Comparison of ENCODE assay signal across 2 cellular contexts in the genomic region with DNA sequence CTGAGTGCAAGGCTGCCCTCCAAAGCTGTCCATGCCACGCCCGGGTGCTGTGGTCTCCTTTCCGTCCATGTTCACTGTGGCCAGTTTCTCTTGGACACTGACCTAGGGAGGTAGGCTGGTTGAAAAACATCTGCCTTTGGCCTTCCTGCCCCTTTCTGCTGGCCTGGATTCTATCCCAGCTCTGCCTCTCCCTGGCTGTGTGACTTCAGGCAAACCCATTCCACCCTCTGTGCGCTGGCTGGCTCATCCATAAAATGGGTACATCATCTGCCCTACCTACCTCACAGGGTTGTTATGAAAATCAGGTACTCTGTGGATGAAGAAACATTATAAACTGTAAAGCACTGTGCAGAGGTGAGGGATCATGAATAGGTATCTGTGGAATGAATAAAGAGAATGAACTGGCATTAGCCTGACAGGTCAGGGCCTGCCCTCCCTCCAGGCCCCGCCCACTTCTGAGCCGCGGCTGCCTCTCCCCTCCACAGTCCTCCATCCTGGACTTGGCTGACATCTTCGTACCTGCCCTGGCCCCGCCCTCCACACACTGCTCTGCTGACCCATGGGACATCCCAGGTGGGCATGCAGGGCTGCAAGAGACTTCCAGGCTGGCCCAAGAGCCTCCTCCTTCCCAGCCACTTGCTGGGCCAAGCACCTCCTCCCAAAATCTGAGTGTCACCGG.
TF ChIP-seq lines count a peak whose summit lies in the region.

No MANE protein-coding gene starts in this region.

TF ChIP-seq in HEK293, 187 proteins besides CTCF, POLR2A, EP300 and RAD21 (continues in another document):
- TF ChIP-seq ZNF19 (tag by site-specific recombination; IDR thresholded peaks at IDR 0.05; ENCODE audit: low read depth) (no peak), ZNF658 (tag by site-specific recombination; IDR thresholded peaks at IDR 0.05) (no peak), ZNF580 (tag by site-specific recombination; IDR thresholded peaks at IDR 0.05) (peak; percentile 77; the same call in 1 of the 2 replicates), KLF7 (tag by site-specific recombination; IDR thresholded peaks at IDR 0.05; ENCODE audit: borderline replicate concordance) (no peak), ZNF514 (tag by site-specific recombination; IDR thresholded peaks at IDR 0.05) (no peak), BCL11A (tag by site-specific recombination; IDR thresholded peaks at IDR 0.05; ENCODE audit: low read depth) (0 out of 2 replicates have a peak, but pooled peaks have one; percentile 19), ZNF529 (tag by site-specific recombination; IDR thresholded peaks at IDR 0.05; ENCODE audit: insufficient replicate concordance) (no peak), ZBTB1 (tag by site-specific recombination; IDR thresholded peaks at IDR 0.05) (no peak), ZNF544 (tag by site-specific recombination; IDR thresholded peaks at IDR 0.05) (no peak), ZNF768 (tag by site-specific recombination; IDR thresholded peaks at IDR 0.05) (peak; percentile 92; the same call in 1 of the 2 replicates), ZNF843 (tag by site-specific recombination; IDR thresholded peaks at IDR 0.05) (no peak), ZNF621 (tag by site-specific recombination; IDR thresholded peaks at IDR 0.05) (no peak), ZNF362 (tag by site-specific recombination; IDR thresholded peaks at IDR 0.05) (no peak), GLI4 (tag by site-specific recombination; IDR thresholded peaks at IDR 0.05) (no peak), ZNF777 (tag by site-specific recombination; IDR thresholded peaks at IDR 0.05; ENCODE audit: borderline replicate concordance) (no peak), ZNF549 (tag by site-specific recombination; IDR thresholded peaks at IDR 0.05) (no peak), ZNF398 (tag by site-specific recombination; IDR thresholded peaks at IDR 0.05) (no peak), SP2 (tag by site-specific recombination; IDR thresholded peaks at IDR 0.05) (peak; percentile 49), ZNF629 (tag by site-specific recombination; IDR thresholded peaks at IDR 0.05) (no peak), ZNF610 (tag by site-specific recombination; IDR thresholded peaks at IDR 0.05; ENCODE audit: borderline replicate concordance) (no peak), SP7 (tag by site-specific recombination; IDR thresholded peaks at IDR 0.05) (no peak), ZBTB17 (tag by site-specific recombination; IDR thresholded peaks at IDR 0.05) (no peak)
- TF ChIP-seq, protein P1, sequence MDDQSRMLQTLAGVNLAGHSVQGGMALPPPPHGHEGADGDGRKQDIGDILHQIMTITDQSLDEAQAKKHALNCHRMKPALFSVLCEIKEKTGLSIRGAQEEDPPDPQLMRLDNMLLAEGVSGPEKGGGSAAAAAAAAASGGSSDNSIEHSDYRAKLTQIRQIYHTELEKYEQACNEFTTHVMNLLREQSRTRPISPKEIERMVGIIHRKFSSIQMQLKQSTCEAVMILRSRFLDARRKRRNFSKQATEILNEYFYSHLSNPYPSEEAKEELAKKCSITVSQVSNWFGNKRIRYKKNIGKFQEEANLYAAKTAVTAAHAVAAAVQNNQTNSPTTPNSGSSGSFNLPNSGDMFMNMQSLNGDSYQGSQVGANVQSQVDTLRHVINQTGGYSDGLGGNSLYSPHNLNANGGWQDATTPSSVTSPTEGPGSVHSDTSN (CRISPR knock-in tag; IDR thresholded peaks at IDR 0.05) = no peak
- TF ChIP-seq, protein P2, sequence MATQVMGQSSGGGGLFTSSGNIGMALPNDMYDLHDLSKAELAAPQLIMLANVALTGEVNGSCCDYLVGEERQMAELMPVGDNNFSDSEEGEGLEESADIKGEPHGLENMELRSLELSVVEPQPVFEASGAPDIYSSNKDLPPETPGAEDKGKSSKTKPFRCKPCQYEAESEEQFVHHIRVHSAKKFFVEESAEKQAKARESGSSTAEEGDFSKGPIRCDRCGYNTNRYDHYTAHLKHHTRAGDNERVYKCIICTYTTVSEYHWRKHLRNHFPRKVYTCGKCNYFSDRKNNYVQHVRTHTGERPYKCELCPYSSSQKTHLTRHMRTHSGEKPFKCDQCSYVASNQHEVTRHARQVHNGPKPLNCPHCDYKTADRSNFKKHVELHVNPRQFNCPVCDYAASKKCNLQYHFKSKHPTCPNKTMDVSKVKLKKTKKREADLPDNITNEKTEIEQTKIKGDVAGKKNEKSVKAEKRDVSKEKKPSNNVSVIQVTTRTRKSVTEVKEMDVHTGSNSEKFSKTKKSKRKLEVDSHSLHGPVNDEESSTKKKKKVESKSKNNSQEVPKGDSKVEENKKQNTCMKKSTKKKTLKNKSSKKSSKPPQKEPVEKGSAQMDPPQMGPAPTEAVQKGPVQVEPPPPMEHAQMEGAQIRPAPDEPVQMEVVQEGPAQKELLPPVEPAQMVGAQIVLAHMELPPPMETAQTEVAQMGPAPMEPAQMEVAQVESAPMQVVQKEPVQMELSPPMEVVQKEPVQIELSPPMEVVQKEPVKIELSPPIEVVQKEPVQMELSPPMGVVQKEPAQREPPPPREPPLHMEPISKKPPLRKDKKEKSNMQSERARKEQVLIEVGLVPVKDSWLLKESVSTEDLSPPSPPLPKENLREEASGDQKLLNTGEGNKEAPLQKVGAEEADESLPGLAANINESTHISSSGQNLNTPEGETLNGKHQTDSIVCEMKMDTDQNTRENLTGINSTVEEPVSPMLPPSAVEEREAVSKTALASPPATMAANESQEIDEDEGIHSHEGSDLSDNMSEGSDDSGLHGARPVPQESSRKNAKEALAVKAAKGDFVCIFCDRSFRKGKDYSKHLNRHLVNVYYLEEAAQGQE (tag by site-specific recombination; IDR thresholded peaks at IDR 0.05) = no peak

TF ChIP-seq in HepG2, 621 proteins besides CTCF, POLR2A, EP300 and RAD21 (continues in another document):
- TF ChIP-seq STAG1 (CRISPR knock-in tag; IDR thresholded peaks at IDR 0.05) (no peak), ZNF180 (CRISPR knock-in tag; IDR thresholded peaks at IDR 0.05; ENCODE audit: borderline replicate concordance, low read depth) (no peak), STAT5B (CRISPR knock-in tag; IDR thresholded peaks at IDR 0.05) (no peak), THAP7 (CRISPR knock-in tag; IDR thresholded peaks at IDR 0.05) (no peak), ZNF737 (CRISPR knock-in tag; IDR thresholded peaks at IDR 0.05; ENCODE audit: borderline replicate concordance) (0 out of 2 replicates have a peak, but pooled peaks have one; percentile 33), HDAC6 (IDR thresholded peaks at IDR 0.05; ENCODE audit: low read depth, low read length) (no peak), JDP2 (CRISPR knock-in tag; IDR thresholded peaks at IDR 0.05; ENCODE audit: borderline replicate concordance) (no peak), SYNCRIP (IDR thresholded peaks at IDR 0.05; ENCODE audit: insufficient read depth, low read depth, low read length) (no peak), ZNF629 (CRISPR knock-in tag; conservative IDR thresholded peaks at IDR 0.05) (peak; percentile 98), HOXA5 (CRISPR knock-in tag; IDR thresholded peaks at IDR 0.05) (0 out of 2 replicates have a peak, but pooled peaks have one; percentile 10), SOX6 (IDR thresholded peaks at IDR 0.05) (no peak), SOX6 (CRISPR knock-in tag; IDR thresholded peaks at IDR 0.05) (no peak), CREB1 (IDR thresholded peaks at IDR 0.05) (no peak), CREB1 (CRISPR knock-in tag; IDR thresholded peaks at IDR 0.05) (no peak), ZNF562 (CRISPR knock-in tag; IDR thresholded peaks at IDR 0.05; ENCODE audit: borderline replicate concordance) (no peak), ATF7-NPFF (CRISPR knock-in tag; IDR thresholded peaks at IDR 0.05; ENCODE audit: low read depth) (no peak), SCMH1 (CRISPR knock-in tag; IDR thresholded peaks at IDR 0.05; ENCODE audit: borderline replicate concordance) (no peak), TCF7 (IDR thresholded peaks at IDR 0.05; ENCODE audit: low read depth) (no peak), SP1 (IDR thresholded peaks at IDR 0.05) (no peak), SP1 (CRISPR knock-in tag; IDR thresholded peaks at IDR 0.05) (peak; percentile 58; the same call in 1 of the 2 replicates), ZNF253 (CRISPR knock-in tag; IDR thresholded peaks at IDR 0.05; ENCODE audit: borderline replicate concordance) (no peak), MZF1 (CRISPR knock-in tag; IDR thresholded peaks at IDR 0.05; ENCODE audit: borderline replicate concordance) (no peak), ZNF710 (CRISPR knock-in tag; IDR thresholded peaks at IDR 0.05; ENCODE audit: borderline replicate concordance) (no peak), THRA (CRISPR knock-in tag; IDR thresholded peaks at IDR 0.05; ENCODE audit: borderline replicate concordance) (no peak), ZNF484 (CRISPR knock-in tag; IDR thresholded peaks at IDR 0.05; ENCODE audit: borderline replicate concordance, low read depth) (no peak), ZMYM3 (CRISPR knock-in tag; IDR thresholded peaks at IDR 0.05) (peak; percentile 89), ARNTL (CRISPR knock-in tag; IDR thresholded peaks at IDR 0.05) (no peak), ZNF768 (CRISPR knock-in tag; IDR thresholded peaks at IDR 0.05) (peak; percentile 95), ZNF143 (CRISPR knock-in tag; IDR thresholded peaks at IDR 0.05) (no peak), AGO2 (optimal IDR thresholded peaks at IDR 0.05; ENCODE audit: low read depth, low read length) (no peak), ZNF274 (CRISPR knock-in tag; IDR thresholded peaks at IDR 0.05) (peak; percentile 50; the same call in 1 of the 2 replicates), NFYB (CRISPR knock-in tag; IDR thresholded peaks at IDR 0.05) (no peak), ZNF34 (CRISPR knock-in tag; IDR thresholded peaks at IDR 0.05; ENCODE audit: borderline replicate concordance) (no peak), PAWR (CRISPR knock-in tag; IDR thresholded peaks at IDR 0.05; ENCODE audit: borderline replicate concordance) (no peak)
- TF ChIP-seq, protein P3, sequence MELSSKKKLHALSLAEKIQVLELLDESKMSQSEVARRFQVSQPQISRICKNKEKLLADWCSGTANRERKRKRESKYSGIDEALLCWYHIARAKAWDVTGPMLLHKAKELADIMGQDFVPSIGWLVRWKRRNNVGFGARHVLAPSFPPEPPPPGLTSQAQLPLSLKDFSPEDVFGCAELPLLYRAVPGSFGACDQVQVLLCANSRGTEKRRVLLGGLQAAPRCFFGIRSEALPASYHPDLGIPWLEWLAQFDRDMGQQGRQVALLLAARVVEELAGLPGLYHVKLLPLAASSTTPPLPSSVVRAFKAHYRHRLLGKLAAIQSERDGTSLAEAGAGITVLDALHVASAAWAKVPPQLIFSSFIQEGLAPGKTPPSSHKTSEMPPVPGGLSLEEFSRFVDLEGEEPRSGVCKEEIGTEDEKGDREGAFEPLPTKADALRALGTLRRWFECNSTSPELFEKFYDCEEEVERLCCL (CRISPR knock-in tag; IDR thresholded peaks at IDR 0.05; ENCODE audit: borderline replicate concordance) = no peak
- TF ChIP-seq, protein P4, sequence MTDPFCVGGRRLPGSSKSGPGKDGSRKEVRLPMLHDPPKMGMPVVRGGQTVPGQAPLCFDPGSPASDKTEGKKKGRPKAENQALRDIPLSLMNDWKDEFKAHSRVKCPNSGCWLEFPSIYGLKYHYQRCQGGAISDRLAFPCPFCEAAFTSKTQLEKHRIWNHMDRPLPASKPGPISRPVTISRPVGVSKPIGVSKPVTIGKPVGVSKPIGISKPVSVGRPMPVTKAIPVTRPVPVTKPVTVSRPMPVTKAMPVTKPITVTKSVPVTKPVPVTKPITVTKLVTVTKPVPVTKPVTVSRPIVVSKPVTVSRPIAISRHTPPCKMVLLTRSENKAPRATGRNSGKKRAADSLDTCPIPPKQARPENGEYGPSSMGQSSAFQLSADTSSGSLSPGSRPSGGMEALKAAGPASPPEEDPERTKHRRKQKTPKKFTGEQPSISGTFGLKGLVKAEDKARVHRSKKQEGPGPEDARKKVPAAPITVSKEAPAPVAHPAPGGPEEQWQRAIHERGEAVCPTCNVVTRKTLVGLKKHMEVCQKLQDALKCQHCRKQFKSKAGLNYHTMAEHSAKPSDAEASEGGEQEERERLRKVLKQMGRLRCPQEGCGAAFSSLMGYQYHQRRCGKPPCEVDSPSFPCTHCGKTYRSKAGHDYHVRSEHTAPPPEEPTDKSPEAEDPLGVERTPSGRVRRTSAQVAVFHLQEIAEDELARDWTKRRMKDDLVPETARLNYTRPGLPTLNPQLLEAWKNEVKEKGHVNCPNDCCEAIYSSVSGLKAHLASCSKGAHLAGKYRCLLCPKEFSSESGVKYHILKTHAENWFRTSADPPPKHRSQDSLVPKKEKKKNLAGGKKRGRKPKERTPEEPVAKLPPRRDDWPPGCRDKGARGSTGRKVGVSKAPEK (CRISPR knock-in tag; IDR thresholded peaks at IDR 0.05; ENCODE audit: borderline replicate concordance) = 0 out of 2 replicates have a peak, but pooled peaks have one; percentile 16
- TF ChIP-seq, protein P5, sequence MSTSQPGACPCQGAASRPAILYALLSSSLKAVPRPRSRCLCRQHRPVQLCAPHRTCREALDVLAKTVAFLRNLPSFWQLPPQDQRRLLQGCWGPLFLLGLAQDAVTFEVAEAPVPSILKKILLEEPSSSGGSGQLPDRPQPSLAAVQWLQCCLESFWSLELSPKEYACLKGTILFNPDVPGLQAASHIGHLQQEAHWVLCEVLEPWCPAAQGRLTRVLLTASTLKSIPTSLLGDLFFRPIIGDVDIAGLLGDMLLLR (CRISPR knock-in tag; IDR thresholded peaks at IDR 0.05) = 0 out of 2 replicates have a peak, but pooled peaks have one; percentile 33
